Comparison of ENCODE assay signal across 8 cellular contexts in the genomic region with DNA sequence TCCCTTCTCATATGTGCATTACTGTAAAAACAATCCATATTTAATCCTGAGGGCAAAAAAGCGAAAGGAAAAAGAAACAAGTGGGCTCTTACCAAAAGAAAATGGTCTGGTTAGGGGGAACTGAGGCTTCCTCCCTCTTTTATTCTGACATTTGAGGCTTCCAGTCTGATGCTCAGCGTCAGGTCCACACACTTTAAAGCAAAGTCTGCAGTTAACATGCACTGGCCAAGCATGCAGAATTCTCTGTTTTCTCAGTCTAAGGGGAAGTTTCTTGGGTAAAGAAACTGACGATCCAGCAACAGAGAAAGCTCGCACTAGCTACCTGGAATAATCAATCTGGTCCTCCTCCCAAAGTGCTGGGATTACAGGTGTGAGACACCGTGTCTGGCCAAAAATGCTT. TPM values are rescaled to one million over a fixed set of nuclear protein-coding genes. Genes with fewer than 3 reads are reported as not detected.
DNase-seq lines count a peak whose midpoint lies in the region; ATAC-seq, FAIRE-seq and TF ChIP-seq lines count a peak whose summit lies in the region.

No MANE protein-coding gene starts in this region.

- CTCF ChIA-PET in mammary epithelial cell (lab: Charles Lee; ENCODE audit: low non-redundant PET) = no interaction called here
- CTCF ChIA-PET in MCF 10A (lab: Yijun Ruan, JAX) = interaction anchor here (0.6 to 2.2 kb wide), 11 partner anchors 9 to 600 kb away, joined by 3 to 8 read pairs (median 3); no protein-coding TSS in a partner anchor

- intact Hi-C loops in mammary epithelial cell (cut with micrococcal nuclease) = loop anchor here (1.0 to 10.0 kb wide), 3 partner anchors 37 to 451 kb away; a partner anchor contains a TSS
- intact Hi-C loops in MCF 10A (cut with micrococcal nuclease) = loop anchor here (2.0 to 10.0 kb wide), 4 partner anchors 39 to 1221 kb away; a partner anchor contains a TSS

- BruUV-seq in mammary epithelial cell (replicated peaks; lab: Mats Ljungman, UMichigan) = no TSS peak
- BruUV-seq in MCF 10A (replicated peaks; lab: Mats Ljungman, UMichigan) = no TSS peak

- H3K27me3 Mint-ChIP-seq in MCF 10A (ENCODE audit: insufficient read depth, unreplicated experiment) = no peaks in the 10 kb centered on the region
- no peaks in the 10 kb centered on the region for H3K27me3 Mint-ChIP-seq in type B pancreatic cell

- POLR2A ChIA-PET in MCF 10A (lab: Yijun Ruan, JAX) = interaction anchor here (0.6 kb wide), 1 partner anchor 36 kb away, joined by 5 read pairs; a partner anchor contains a TSS

- H3K27me3 ChIP-seq in mammary epithelial cell (ENCODE audit: insufficient read depth, low read length) = no peaks in the 10 kb centered on the region

- H3K36me3 Mint-ChIP-seq in MCF 10A (ENCODE audit: insufficient read depth, unreplicated experiment) = no peaks in the 10 kb centered on the region
- no peaks in the 10 kb centered on the region for H3K36me3 Mint-ChIP-seq in type B pancreatic cell

- H3K9me3 ChIP-seq in mammary epithelial cell (replicated peaks; ENCODE audit: insufficient read depth, low read length) = no peaks in the 10 kb centered on the region

- peak overlapping the region; percentile 76 for H3K4me2 ChIP-seq in mammary epithelial cell (ENCODE audit: insufficient read depth, low read depth, low read length)

- H3K4me3 ChIP-seq in mammary epithelial cell (replicated peaks in 1 of 3; ENCODE audit: insufficient read depth in 1 of 3, low read depth in 2 of 3, low read length in 3 of 3) = peak overlapping the region in 1 of 3 experiments; percentile 36

- no peaks in the 10 kb centered on the region for H3K36me3 ChIP-seq in mammary epithelial cell (ENCODE audit: insufficient read depth, low read length)

- FAIRE-seq in frontal cortex (lab: Jason Lieb, UNC) = no peak

- H3K9ac ChIP-seq in mammary epithelial cell (ENCODE audit: insufficient read depth, low read length) = no peak overlapping the region

- WGBS in mammary epithelial cell (ENCODE audit: low coverage, missing lambda C conversion rate) = 51% methylated on average over 5 of the region's 5 CpGs

- in situ Hi-C loops in mammary epithelial cell (cut with MboI; ENCODE audit: low sequenced_read_pairs in 2 of 2) = no loop called here

- H3K27ac Mint-ChIP-seq in MCF 10A (ENCODE audit: low read depth, unreplicated experiment) (no peak overlapping the region), type B pancreatic cell (no peak overlapping the region)

- DNase-seq in mammary epithelial cell = no peak
- DNase-seq in MCF 10A (ENCODE audit: unreplicated experiment) = no peak
- DNase-seq in RPMI8226 = peak; percentile 27
- peak; percentile 22 for DNase-seq in left kidney (ENCODE audit: low read depth, low spot score)
- no peak for DNase-seq in type B pancreatic cell (ENCODE audit: extremely low spot score, unreplicated experiment)
- no peak for DNase-seq in frontal cortex (ENCODE audit: low spot score in 2 of 2)
- DNase-seq in NCI-H2081 treated with DMSO at 0.1 percent for 48 hours (lab: John Stamatoyannopoulos, UW) = no peak

- dilution Hi-C loops in mammary epithelial cell (cut with HindIII; ENCODE audit: low sequenced_read_pairs) = no loop called here

- no peaks in the 10 kb centered on the region for H3K4me1 ChIP-seq in mammary epithelial cell (ENCODE audit: insufficient read depth, low read length)

- ATAC-seq in HG02938 (IDR thresholded peaks at IDR 0.05; ENCODE audit: unreplicated experiment) = no peak

- no peak overlapping the region for H3K27ac ChIP-seq in mammary epithelial cell (ENCODE audit: insufficient read depth, low read depth, low read length)

- H3K4me3 Mint-ChIP-seq in MCF 10A (ENCODE audit: unreplicated experiment) (no peak overlapping the region), type B pancreatic cell (peak overlapping the region; percentile 40)

- H4K20me1 ChIP-seq in mammary epithelial cell (ENCODE audit: insufficient read depth, low read length) = no peaks in the 10 kb centered on the region

- H3K79me2 ChIP-seq in mammary epithelial cell (ENCODE audit: insufficient read depth, low read length) = no peaks in the 10 kb centered on the region

- H3K4me1 Mint-ChIP-seq in MCF 10A (ENCODE audit: insufficient read depth, unreplicated experiment) = no peaks in the 10 kb centered on the region
- peaks cover 4% of the 10 kb centered on the region for H3K4me1 Mint-ChIP-seq in type B pancreatic cell (ENCODE audit: unreplicated experiment)

- no peak for TF ChIP-seq CTCF in mammary epithelial cell (conservative IDR thresholded peaks at IDR 0.05 in 1 of 2, IDR thresholded peaks at IDR 0.05 in 1 of 2; ENCODE audit: extremely low read depth in 1 of 2, insufficient read depth in 1 of 2, low read depth in 1 of 2, low read length in 2 of 2)
- TF ChIP-seq CTCF in MCF 10A (IDR thresholded peaks at IDR 0.05; ENCODE audit: unreplicated experiment) = no peak
- no peak for TF ChIP-seq CTCF in type B pancreatic cell (conservative IDR thresholded peaks at IDR 0.05)

- H3K9me3 Mint-ChIP-seq in MCF 10A (ENCODE audit: unreplicated experiment) = no peaks in the 10 kb centered on the region
- H3K9me3 Mint-ChIP-seq in type B pancreatic cell = no peaks in the 10 kb centered on the region

- H2AFZ ChIP-seq in mammary epithelial cell (ENCODE audit: low read depth, low read length) = peak overlapping the region; percentile 62

RNA-seq across cellular contexts. Expression of a gene that starts 36.3 kb away (rescaled TPM):
- total RNA-seq in mammary epithelial cell (10 to 100 TPM in 1 of 2 donors, 1 to 10 TPM in 1; 9.7 to 15.2 TPM), MCF 10A (2022) (12.1 and 15.1 TPM in 2 replicates), type B pancreatic cell (ENCODE audit: low replicate concordance) (13.8 and 28.1 TPM in 2 replicates), frontal cortex (11.0 TPM)
- 4.9 TPM for polyA plus RNA-seq in mammary epithelial cell
- polyA minus RNA-seq in mammary epithelial cell = 19.1 TPM

Comparison
In these comparisons a context has a peak if more than half of its experiments do, and no peak if none do; other contexts are left out.
1. DNase-seq: peak in RPMI8226 (single experiment) and left kidney (single experiment); none in mammary epithelial cell (single experiment), MCF 10A (single experiment), type B pancreatic cell (single experiment), frontal cortex (0 of 2) and NCI-H2081 treated with DMSO at 0.1 percent for 48 hours (single experiment).